17 cellular contexts compared by ENCODE assay signal in the genomic region with DNA sequence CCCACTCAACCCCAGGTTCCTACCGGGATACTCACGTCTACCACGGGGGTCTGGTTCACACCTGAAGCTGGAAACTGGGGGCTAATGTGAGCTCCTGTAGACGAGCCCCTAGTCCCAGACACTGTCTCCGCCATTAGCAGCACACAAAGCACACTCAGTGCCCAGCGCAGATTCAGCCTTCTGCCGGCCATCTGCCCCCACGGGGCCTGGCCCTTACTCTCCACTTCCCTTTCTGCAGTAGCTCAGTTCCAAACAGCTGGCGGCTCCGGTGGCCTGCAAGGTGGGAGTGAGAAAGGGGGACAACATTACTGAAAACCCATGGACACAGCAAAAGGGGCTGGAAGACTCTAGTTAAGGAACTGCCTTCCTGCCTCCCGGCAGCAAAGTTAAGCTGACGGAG. TPM values are rescaled to one million over a fixed set of nuclear protein-coding genes. Genes with fewer than 3 reads are reported as not detected.
DNase-seq lines count a peak whose midpoint lies in the region; ATAC-seq, FAIRE-seq and TF ChIP-seq lines count a peak whose summit lies in the region.
"Had no signal": no experiment of that assay in that cellular context is flagged by ENCODE, and none has a peak within 500 bp of the region (broad histone marks: within the 10 kb centered on the region; RNA-seq: fewer than 3 reads in every experiment).

No MANE protein-coding gene starts in this region.

- H3K9me3 Mint-ChIP-seq in CD4-positive, alpha-beta memory T cell, result no peaks in the 10 kb centered on the region
- no peaks in the 10 kb centered on the region for H3K9me3 Mint-ChIP-seq in naive thymus-derived CD8-positive, alpha-beta T cell

- no peak for TF ChIP-seq EP300 in K562 (IDR thresholded peaks at IDR 0.05; ENCODE audit: low read length)

- H3K27ac Mint-ChIP-seq in CD4-positive, alpha-beta memory T cell, result peak overlapping the region in 3 of 7 donors; percentile 1 to 72 (median 10)
- H3K27ac Mint-ChIP-seq in naive thymus-derived CD8-positive, alpha-beta T cell, result peak overlapping the region; percentile 17 to 95 (median 75)

- CTCF ChIA-PET in CD4-positive, alpha-beta memory T cell (lab: Charles Lee; ENCODE audit: partially characterized antibody), result interaction anchor here (1.6 kb wide), 1 partner anchor 93 kb away, joined by 4 read pairs; no protein-coding TSS in a partner anchor
- CTCF ChIA-PET in K562 (lab: Yijun Ruan, JAX; ENCODE audit: low intra/inter-chr PET ratio), result no interaction called here

- peak overlapping the region; percentile 25 to 99 (median 94) for H3K4me3 Mint-ChIP-seq in CD4-positive, alpha-beta memory T cell
- peak overlapping the region; percentile 93 to 99 (median 98) for H3K4me3 Mint-ChIP-seq in naive thymus-derived CD8-positive, alpha-beta T cell

- peaks cover 21% of the 10 kb centered on the region for H3K4me1 ChIP-seq in CD4-positive, alpha-beta memory T cell (ENCODE audit: insufficient read depth, low read length)
- H3K4me1 ChIP-seq in K562 (replicated peaks in 1 of 2; ENCODE audit: control insufficient read depth in 2 of 2, insufficient read depth in 2 of 2, low read length in 2 of 2), result peaks cover 22 to 24% of the 10 kb centered on the region in 2 experiments

- DNase-seq in Ammon's horn (ENCODE audit: low spot score) (peak; percentile 20), K562 (ENCODE audit: extremely low read depth in 1 of 4, low spot score in 3 of 4) (no peak), NCI-H2081 (lab: John Stamatoyannopoulos, UW) (no peak), occipital lobe (lab: John Stamatoyannopoulos, UW) (no peak), GM19239 (ENCODE audit: insufficient read length, low spot score) (no peak), GM20000 (ENCODE audit: low spot score) (no peak)
- DNase-seq in CD4-positive, alpha-beta memory T cell, result no peak
- DNase-seq in naive thymus-derived CD8-positive, alpha-beta T cell, result no peak
- DNase-seq: activated CD4-positive, alpha-beta T cell treated with anti-CD3 and anti-CD28 coated beads for 48 hours; activated T-cell treated with anti-CD3 and anti-CD28 coated beads for 4 hours; NCI-H187 treated with DMSO at 0.1 percent for 48 hours; small intestine; stimulated activated naive CD8-positive, alpha-beta T cell treated with anti-CD3 and anti-CD28 coated beads, Interleukin-15, Interleukin-2, amounts not matched to agents 100 U/mL and 50 U/mL, for 24 hours; T-helper 2 cell had no signal

- ATAC-seq in K562, result no peak
- ATAC-seq in naive thymus-derived CD8-positive, alpha-beta T cell, result no peak
- ATAC-seq: esophagus mucosa; left lung; stimulated activated naive CD8-positive, alpha-beta T cell treated with anti-CD3 and anti-CD28 coated beads, Interleukin-15, Interleukin-2, amounts not matched to agents 100 U/mL and 50 U/mL, for 24 hours had no signal

- no peak overlapping the region for H2AFZ ChIP-seq in K562 (ENCODE audit: low read depth, low read length)

- no peaks in the 10 kb centered on the region for H3K27me3 Mint-ChIP-seq in CD4-positive, alpha-beta memory T cell
- no peaks in the 10 kb centered on the region for H3K27me3 Mint-ChIP-seq in naive thymus-derived CD8-positive, alpha-beta T cell

- H3K9me1 ChIP-seq in K562 (ENCODE audit: control insufficient read depth, insufficient read depth, low read length), result no peaks in the 10 kb centered on the region

- intact Hi-C loops in CD4-positive, alpha-beta memory T cell (cut with micrococcal nuclease), result no loop called here
- intact Hi-C loops in K562 (cut with micrococcal nuclease), result no loop called here

- H3K79me2 ChIP-seq in K562 (ENCODE audit: control insufficient read depth, insufficient read depth, low read length), result peaks cover 18% of the 10 kb centered on the region

- POLR2A ChIA-PET in CD4-positive, alpha-beta memory T cell (lab: Charles Lee; ENCODE audit: partially characterized antibody), result interaction anchor here (1.0 kb wide), 1 partner anchor 147 kb away, joined by 3 read pairs; the partner anchor contains the start of genes DDX54 and RITA1
- POLR2A ChIA-PET in K562 (lab: Yijun Ruan, JAX), result interaction anchor here (0.6 to 1.0 kb wide), 2 partner anchors 33 to 148 kb away, joined by 3 read pairs; partner anchors contain the start of gene DDX54
- POLR2A ChIA-PET in naive thymus-derived CD8-positive, alpha-beta T cell (lab: Charles Lee), result interaction anchor here (0.7 to 1.3 kb wide), 4 partner anchors 24 to 147 kb away, joined by 3 to 4 read pairs (median 4); partner anchors contain the start of genes DDX54 and RITA1

- no peaks in the 10 kb centered on the region for H3K27me3 ChIP-seq in CD4-positive, alpha-beta memory T cell (ENCODE audit: insufficient read depth, low read length)
- no peaks in the 10 kb centered on the region for H3K27me3 ChIP-seq in K562 (ENCODE audit: control insufficient read depth in 2 of 2, insufficient read depth in 2 of 2, low read length in 2 of 2)
- H3K27me3 ChIP-seq: left lung had no signal

- peaks cover 21 to 46% of the 10 kb centered on the region in 2 donors for H3K36me3 Mint-ChIP-seq in CD4-positive, alpha-beta memory T cell
- H3K36me3 Mint-ChIP-seq in naive thymus-derived CD8-positive, alpha-beta T cell, result peaks cover 0 to 45% (median 18%) of the 10 kb centered on the region in 3 donors

- no TSS peak for BruUV-seq in K562 (replicated peaks; lab: Mats Ljungman, UMichigan)

- in situ Hi-C loops in K562 (cut with MboI), result no loop called here

- H3K4me1 Mint-ChIP-seq in CD4-positive, alpha-beta memory T cell, result peaks cover 29 to 70% (median 47%) of the 10 kb centered on the region in 4 donors
- H3K4me1 Mint-ChIP-seq in naive thymus-derived CD8-positive, alpha-beta T cell, result peaks cover 23 to 63% (median 60%) of the 10 kb centered on the region in 4 donors

- H3K27ac ChIP-seq in CD4-positive, alpha-beta memory T cell (ENCODE audit: low read depth, low read length), result no peak overlapping the region
- no peak overlapping the region for H3K27ac ChIP-seq in K562 (ENCODE audit: extremely low read depth, low read depth, low read length)

- H3K4me3 ChIP-seq in CD4-positive, alpha-beta memory T cell (ENCODE audit: low read length in 2 of 2), result no peak overlapping the region
- H3K4me3 ChIP-seq in K562, result no peak overlapping the region

- peak overlapping the region; percentile 95; the same call in 1 of the 2 replicates for H3K4me2 ChIP-seq in K562 (ENCODE audit: insufficient read depth, low read length)

- H3K9me3 ChIP-seq in CD4-positive, alpha-beta memory T cell (ENCODE audit: control insufficient read depth in 1 of 2, low read length in 2 of 2), result no peaks in the 10 kb centered on the region
- H3K9me3 ChIP-seq in K562 (replicated peaks; ENCODE audit: control insufficient read depth, insufficient read depth, low read depth, low read length), result no peaks in the 10 kb centered on the region
- H3K9me3 ChIP-seq: left lung had no signal

- TF ChIP-seq CTCF in K562 (IDR thresholded peaks at IDR 0.05 in 2 of 3, conservative IDR thresholded peaks at IDR 0.05 in 1 of 3; ENCODE audit: insufficient read depth in 2 of 3, low read depth in 1 of 3, low read length in 3 of 3), result no peak
- no peak for TF ChIP-seq CTCF in GM20000 (IDR thresholded peaks at IDR 0.05; ENCODE audit: extremely low read depth, missing control alignments)

- no peak for TF ChIP-seq RAD21 in K562 (CRISPR knock-in tag; conservative IDR thresholded peaks at IDR 0.05 in 1 of 2, IDR thresholded peaks at IDR 0.05 in 1 of 2)

- H3K9ac ChIP-seq in K562 (ENCODE audit: insufficient read depth in 1 of 2, low read depth in 2 of 2, low read length in 2 of 2), result peak overlapping the region in 1 of 2 experiments; percentile 22; a peak in 3 of 4 replicates

- no peak for TF ChIP-seq POLR2A in K562 (conservative IDR thresholded peaks at IDR 0.05)

- FAIRE-seq in K562 (lab: Jason Lieb, UNC), result no peak
- no peak for FAIRE-seq in GM19239 (lab: Jason Lieb, UNC)
- FAIRE-seq: colon, small intestine had no signal

- WGBS in K562 (ENCODE audit: insufficient coverage, low coverage, missing lambda C conversion rate), result 91% methylated on average over 12 of the region's 12 CpGs

- H4K20me1 ChIP-seq in K562 (replicated peaks; ENCODE audit: control insufficient read depth, insufficient read depth, low read length), result no peaks in the 10 kb centered on the region

- peaks cover 11% of the 10 kb centered on the region for H3K36me3 ChIP-seq in CD4-positive, alpha-beta memory T cell (ENCODE audit: insufficient read depth, low read length)
- peaks cover 48% of the 10 kb centered on the region; the same call in 2 of the 3 replicates for H3K36me3 ChIP-seq in K562 (ENCODE audit: control insufficient read depth, insufficient read depth, low read length)

RNA-seq across cellular contexts. Expression of gene SLC8B1, which starts 2.2 kb away (rescaled TPM):
- 10 to 100 TPM; 91.2 to 93.5 TPM for total RNA-seq in CD4-positive, alpha-beta memory T cell
- polyA plus RNA-seq in CD4-positive, alpha-beta memory T cell, result 10 to 100 TPM; 33.9 to 51.7 TPM
- total RNA-seq in K562 (2011; cell fraction: chromatin; rRNA removed; ENCODE audit: low replicate concordance), result 58.8 and 108 TPM in 2 replicates
- 66.5 and 71.5 TPM in 2 replicates for total RNA-seq in K562 (2011; cell fraction: nucleolus; rRNA removed)
- 58.5 and 61.2 TPM in 2 replicates for total RNA-seq in K562 (2011; cell fraction: nucleoplasm; rRNA removed)
- total RNA-seq in K562 (2014; rRNA removed) (18.5 and 26.3 TPM in 2 replicates), K562 (2014; rRNA removed; fragmentation: Illumina TruSeq; extraction: Trizol) (12.6 and 18.1 TPM in 2 replicates), K562 (2015; rRNA removed; fragmentation: Illumina TruSeq; extraction: Trizol) (21.0 and 21.2 TPM in 2 replicates), K562 (2021) (31.8 and 34.1 TPM in 2 replicates), occipital lobe (5.0 TPM)
- polyA plus RNA-seq in K562 (2011; rRNA removed) (18.2 and 25.0 TPM in 2 replicates), K562 (2014; fragmentation: Illumina TruSeq; extraction: Trizol) (23.0 and 24.1 TPM in 2 replicates), K562 (2014; fragmentation: Nextera tagmentation; extraction: Ambion mirVana) (under 1 TPM; 0.86 to 0.87 TPM), K562 (2014; rRNA removed) (25.2 and 26.5 TPM in 2 replicates)
- 35.8 and 50.0 TPM in 2 replicates for polyA plus RNA-seq in K562 (2011; cell fraction: cytosol; rRNA removed)
- 70.2 and 99.8 TPM in 2 replicates for polyA plus RNA-seq in K562 (2011; cell fraction: nucleus; rRNA removed)
- 20.5 and 24.5 TPM in 2 replicates for polyA plus RNA-seq in K562 (2012)
- polyA minus RNA-seq in K562 (2011; rRNA and poly(A)+ RNA removed), result 19.1 and 29.2 TPM in 2 replicates
- polyA minus RNA-seq in K562 (2011; cell fraction: cytosol; rRNA and poly(A)+ RNA removed), result 18.6 and 20.4 TPM in 2 replicates
- 27.6 and 36.0 TPM in 2 replicates for polyA minus RNA-seq in K562 (2011; cell fraction: nucleus; rRNA and poly(A)+ RNA removed)
- 100 to 1,000 TPM; 131 to 136 TPM for total RNA-seq in naive thymus-derived CD8-positive, alpha-beta T cell
- 10 to 100 TPM; 26.3 to 71.2 (median 53.0) TPM for polyA plus RNA-seq in naive thymus-derived CD8-positive, alpha-beta T cell

RNA-seq across cellular contexts. Expression of gene PLBD2, which starts 25.7 kb away (rescaled TPM):
- 10 to 100 TPM; 15.6 to 18.4 TPM for total RNA-seq in CD4-positive, alpha-beta memory T cell
- 10 to 100 TPM in 1 of 2 donors, 1 to 10 TPM in 1; 2.2 to 10.7 TPM for polyA plus RNA-seq in CD4-positive, alpha-beta memory T cell
- 26.2 and 43.8 TPM in 2 replicates for total RNA-seq in K562 (2011; cell fraction: chromatin; rRNA removed; ENCODE audit: low replicate concordance)
- 42.6 and 46.5 TPM in 2 replicates for total RNA-seq in K562 (2011; cell fraction: nucleolus; rRNA removed)
- total RNA-seq in K562 (2011; cell fraction: nucleoplasm; rRNA removed), result 41.1 and 61.7 TPM in 2 replicates
- total RNA-seq in K562 (2014; rRNA removed), result 7.2 and 9.1 TPM in 2 replicates
- 1.3 and 2.4 TPM in 2 replicates for total RNA-seq in K562 (2014; rRNA removed; fragmentation: Illumina TruSeq; extraction: Trizol)
- 4.1 and 4.4 TPM in 2 replicates for total RNA-seq in K562 (2015; rRNA removed; fragmentation: Illumina TruSeq; extraction: Trizol)
- 33.1 and 37.4 TPM in 2 replicates for total RNA-seq in K562 (2021)
- polyA plus RNA-seq in K562 (2011; rRNA removed), result 5.5 and 7.8 TPM in 2 replicates
- 11.4 and 15.3 TPM in 2 replicates for polyA plus RNA-seq in K562 (2011; cell fraction: cytosol; rRNA removed)
- polyA plus RNA-seq in K562 (2011; cell fraction: nucleus; rRNA removed), result 8.5 and 11.2 TPM in 2 replicates
- polyA plus RNA-seq in K562 (2012), result 18.7 and 28.0 TPM in 2 replicates
- polyA plus RNA-seq in K562 (2014; fragmentation: Illumina TruSeq; extraction: Trizol), result 31.3 and 33.7 TPM in 2 replicates
- polyA plus RNA-seq in K562 (2014; fragmentation: Nextera tagmentation; extraction: Ambion mirVana), result 1 to 10 TPM; 5.0 to 6.0 TPM
- 16.4 and 17.6 TPM in 2 replicates for polyA plus RNA-seq in K562 (2014; rRNA removed)
- polyA minus RNA-seq in K562 (2011; rRNA and poly(A)+ RNA removed), result 7.4 and 11.0 TPM in 2 replicates
- polyA minus RNA-seq in K562 (2011; cell fraction: cytosol; rRNA and poly(A)+ RNA removed), result 21.5 and 26.5 TPM in 2 replicates
- 6.9 and 7.3 TPM in 2 replicates for polyA minus RNA-seq in K562 (2011; cell fraction: nucleus; rRNA and poly(A)+ RNA removed)
- 10 to 100 TPM in 1 of 2 experiments, 1 to 10 TPM in 1; 9.7 to 13.1 TPM for total RNA-seq in naive thymus-derived CD8-positive, alpha-beta T cell
- 1 to 10 TPM; 5.1 to 9.4 (median 5.5) TPM for polyA plus RNA-seq in naive thymus-derived CD8-positive, alpha-beta T cell
- total RNA-seq in occipital lobe, result 8.9 TPM
